ENCODE assay signal across 8 cellular contexts in genomic region chr13:45417790-45418534, GRCh38. TPM values are rescaled to one million over a fixed set of nuclear protein-coding genes. Genes with fewer than 3 reads are reported as not detected.
DNase-seq lines count a peak whose midpoint lies in the region; FAIRE-seq and TF ChIP-seq lines count a peak whose summit lies in the region.

TSS of gene SLC25A30 (minus strand) at chr13:45418373. CDS start at chr13:45411425, 6,948 bp downstream.

- TF ChIP-seq POLR2A in H54 (IDR thresholded peaks at IDR 0.05; ENCODE audit: low read depth, low read length), result peak; percentile 60

- H3K4me1 ChIP-seq in SJSA1 (replicated peaks), result peaks cover 30% of the 10 kb centered on the region
- H3K4me1 ChIP-seq in neuron (ENCODE audit: insufficient read depth, low read length), result peaks cover 9% of the 10 kb centered on the region
- H3K4me1 ChIP-seq in subcutaneous abdominal adipose tissue (ENCODE audit: control insufficient read depth in 5 of 5, insufficient read depth in 5 of 5, low read length in 5 of 5), result peaks cover 4 to 40% (median 34%) of the 10 kb centered on the region in 5 donors

- H2AFZ ChIP-seq in neuron (ENCODE audit: low read depth, low read length), result peak within 1 kb of the TSS; percentile 65

- peak within 1 kb of the TSS; percentile 73 for H3K4me3 ChIP-seq in SJSA1
- H3K4me3 ChIP-seq in neuron (ENCODE audit: low read length), result peak within 1 kb of the TSS; percentile 68
- peak within 1 kb of the TSS; percentile 73 to 86 (median 85) for H3K4me3 ChIP-seq in subcutaneous abdominal adipose tissue (ENCODE audit: low read depth in 1 of 5, low read length in 5 of 5)

- DNase-seq in ELR (ENCODE audit: low read depth), result peak; percentile 92
- DNase-seq in H54 (ENCODE audit: insufficient read length, low spot score), result peak; percentile 49
- peak; percentile 82 for DNase-seq in M059J (ENCODE audit: low read depth)
- DNase-seq in SJSA1 (ENCODE audit: low read depth in 1 of 2, low spot score in 2 of 2), result peak; percentile 89 to 94
- DNase-seq in activated naive CD4-positive, alpha-beta T cell (lab: John Stamatoyannopoulos, UW), result peak; percentile 63 to 87 (median 78)
- peak; percentile 80 for DNase-seq in foreskin melanocyte

- peaks cover 9% of the 10 kb centered on the region; the same call in 1 of the 2 replicates for H3K36me3 ChIP-seq in SJSA1
- H3K36me3 ChIP-seq in neuron (ENCODE audit: insufficient read depth, low read length), result no peaks in the 10 kb centered on the region
- H3K36me3 ChIP-seq in subcutaneous abdominal adipose tissue (ENCODE audit: control insufficient read depth in 5 of 5, insufficient read depth in 5 of 5, low read length in 5 of 5), result no peaks in the 10 kb centered on the region

- H3K9ac ChIP-seq in subcutaneous abdominal adipose tissue (ENCODE audit: low read length in 5 of 5), result peak within 1 kb of the TSS; percentile 6 to 80 (median 77)

- H3K27me3 ChIP-seq in SJSA1 (replicated peaks), result no peaks in the 10 kb centered on the region
- no peaks in the 10 kb centered on the region for H3K27me3 ChIP-seq in neuron (ENCODE audit: insufficient read depth, low read length)
- H3K27me3 ChIP-seq in subcutaneous abdominal adipose tissue (ENCODE audit: control insufficient read depth in 5 of 5, insufficient read depth in 4 of 5, low read length in 5 of 5), result no peaks in the 10 kb centered on the region

- H3K9me3 ChIP-seq in SJSA1 (replicated peaks) (no peaks in the 10 kb centered on the region), neuron (ENCODE audit: low read length) (no peaks in the 10 kb centered on the region), subcutaneous abdominal adipose tissue (ENCODE audit: control insufficient read depth in 5 of 5, low read length in 5 of 5) (no peaks in the 10 kb centered on the region)

- FAIRE-seq in H54 (lab: Jason Lieb, UNC), result no peak

- H3K27ac ChIP-seq in SJSA1, result peak within 1 kb of the TSS; percentile 60
- peak within 1 kb of the TSS; percentile 87 for H3K27ac ChIP-seq in subcutaneous abdominal adipose tissue (ENCODE audit: low read depth, low read length)

RNA-seq across cellular contexts. Expression of gene SLC25A30, which starts in this region (rescaled TPM):
- total RNA-seq in M059J (2014; rRNA removed; shearing (Covaris generic)), result 4.0 and 6.1 TPM in 2 replicates
- total RNA-seq in SJSA1 (2014; rRNA removed; shearing (Covaris generic)), result 6.7 and 10.2 TPM in 2 replicates

Comparison
In these comparisons a context has a peak if more than half of its experiments do, and no peak if none do; other contexts are left out.
1. Peak in every context shown above with its lines: DNase-seq, H3K4me3 ChIP-seq and H3K27ac ChIP-seq.